Comparison of ENCODE assay signal across 8 cellular contexts in the genomic region with DNA sequence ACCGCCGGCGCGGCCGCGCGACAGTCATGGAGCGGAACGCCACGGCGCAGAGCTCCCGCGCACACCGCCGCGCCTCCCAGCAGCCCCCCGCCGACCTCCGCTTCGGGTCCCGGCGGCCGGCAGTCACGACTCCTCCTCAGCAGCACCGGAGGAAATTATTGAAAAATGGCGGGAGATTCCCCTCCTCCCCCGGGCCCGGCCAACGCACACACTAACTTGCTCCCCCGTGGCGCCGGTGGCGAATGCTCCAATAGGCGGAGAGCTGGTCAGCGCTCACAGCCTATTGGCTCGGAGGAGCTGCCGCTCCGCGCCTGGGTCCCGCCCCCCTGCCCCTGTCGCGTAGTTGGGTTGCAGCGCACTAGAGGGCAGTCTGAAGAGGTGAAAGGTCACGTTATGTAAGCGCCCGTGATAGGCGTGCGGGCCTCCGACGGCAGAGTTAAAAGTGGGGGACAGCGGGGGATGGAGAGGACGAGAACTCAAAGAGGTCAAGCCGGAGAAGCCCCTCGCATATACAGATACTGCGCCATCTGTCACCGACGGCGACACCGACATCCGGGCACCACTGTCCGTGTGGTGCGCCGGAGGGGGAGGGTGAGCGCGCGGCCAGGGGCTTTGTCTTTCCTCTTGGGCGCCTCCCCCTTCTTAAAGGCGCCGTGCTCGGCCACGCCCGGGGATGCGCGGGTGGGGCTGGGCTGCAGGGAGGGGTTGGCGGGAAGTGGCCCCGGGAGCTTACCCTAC. TPM values are rescaled to one million over a fixed set of nuclear protein-coding genes. Genes with fewer than 3 reads are reported as not detected.
DNase-seq lines count a peak whose midpoint lies in the region; ATAC-seq and TF ChIP-seq lines count a peak whose summit lies in the region.

A gene with protein sequence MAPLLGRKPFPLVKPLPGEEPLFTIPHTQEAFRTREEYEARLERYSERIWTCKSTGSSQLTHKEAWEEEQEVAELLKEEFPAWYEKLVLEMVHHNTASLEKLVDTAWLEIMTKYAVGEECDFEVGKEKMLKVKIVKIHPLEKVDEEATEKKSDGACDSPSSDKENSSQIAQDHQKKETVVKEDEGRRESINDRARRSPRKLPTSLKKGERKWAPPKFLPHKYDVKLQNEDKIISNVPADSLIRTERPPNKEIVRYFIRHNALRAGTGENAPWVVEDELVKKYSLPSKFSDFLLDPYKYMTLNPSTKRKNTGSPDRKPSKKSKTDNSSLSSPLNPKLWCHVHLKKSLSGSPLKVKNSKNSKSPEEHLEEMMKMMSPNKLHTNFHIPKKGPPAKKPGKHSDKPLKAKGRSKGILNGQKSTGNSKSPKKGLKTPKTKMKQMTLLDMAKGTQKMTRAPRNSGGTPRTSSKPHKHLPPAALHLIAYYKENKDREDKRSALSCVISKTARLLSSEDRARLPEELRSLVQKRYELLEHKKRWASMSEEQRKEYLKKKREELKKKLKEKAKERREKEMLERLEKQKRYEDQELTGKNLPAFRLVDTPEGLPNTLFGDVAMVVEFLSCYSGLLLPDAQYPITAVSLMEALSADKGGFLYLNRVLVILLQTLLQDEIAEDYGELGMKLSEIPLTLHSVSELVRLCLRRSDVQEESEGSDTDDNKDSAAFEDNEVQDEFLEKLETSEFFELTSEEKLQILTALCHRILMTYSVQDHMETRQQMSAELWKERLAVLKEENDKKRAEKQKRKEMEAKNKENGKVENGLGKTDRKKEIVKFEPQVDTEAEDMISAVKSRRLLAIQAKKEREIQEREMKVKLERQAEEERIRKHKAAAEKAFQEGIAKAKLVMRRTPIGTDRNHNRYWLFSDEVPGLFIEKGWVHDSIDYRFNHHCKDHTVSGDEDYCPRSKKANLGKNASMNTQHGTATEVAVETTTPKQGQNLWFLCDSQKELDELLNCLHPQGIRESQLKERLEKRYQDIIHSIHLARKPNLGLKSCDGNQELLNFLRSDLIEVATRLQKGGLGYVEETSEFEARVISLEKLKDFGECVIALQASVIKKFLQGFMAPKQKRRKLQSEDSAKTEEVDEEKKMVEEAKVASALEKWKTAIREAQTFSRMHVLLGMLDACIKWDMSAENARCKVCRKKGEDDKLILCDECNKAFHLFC (N-terminal part only) (minus strand): TSS at position 213 of the 738 bp plus-strand sequence. CDS start 360 bp downstream, outside the sequence.

- peaks cover 10% of the 10 kb centered on the region for H3K36me3 Mint-ChIP-seq in CD4-positive, CD25-positive, alpha-beta regulatory T cell
- peaks cover 34% of the 10 kb centered on the region for H3K36me3 Mint-ChIP-seq in activated CD4-positive, alpha-beta memory T cell treated with anti-CD3 and anti-CD28 coated beads for 36 hours

- peak within 1 kb of the TSS; percentile 96 to 99 (median 98) for H3K4me3 Mint-ChIP-seq in CD4-positive, CD25-positive, alpha-beta regulatory T cell
- peak within 1 kb of the TSS; percentile 90 for H3K4me3 Mint-ChIP-seq in activated CD4-positive, alpha-beta memory T cell treated with anti-CD3 and anti-CD28 coated beads for 36 hours

- H3K27ac Mint-ChIP-seq in CD4-positive, CD25-positive, alpha-beta regulatory T cell: peak within 1 kb of the TSS; percentile 97 to 100 (median 99)
- peak within 1 kb of the TSS; percentile 96 for H3K27ac Mint-ChIP-seq in activated CD4-positive, alpha-beta memory T cell treated with anti-CD3 and anti-CD28 coated beads for 36 hours

- peak within 1 kb of the TSS; percentile 68 to 82 for H3K9ac ChIP-seq in liver (ENCODE audit: low read depth in 1 of 2, low read length in 2 of 2)

- under 1% methylated on average over 76 of the region's 76 CpGs for WGBS in liver

- no peaks in the 10 kb centered on the region for H3K27me3 ChIP-seq in CD4-positive, CD25-positive, alpha-beta regulatory T cell (ENCODE audit: control insufficient read depth, insufficient read depth, low read length)
- H3K27me3 ChIP-seq in dorsolateral prefrontal cortex (no peaks in the 10 kb centered on the region), liver (ENCODE audit: control insufficient read depth in 4 of 4, insufficient read depth in 4 of 4, low read length in 3 of 4) (no peaks in the 10 kb centered on the region)

- H3K27ac ChIP-seq in CD4-positive, CD25-positive, alpha-beta regulatory T cell (ENCODE audit: insufficient read depth, low read length, poor library complexity, severe bottlenecking): peak within 1 kb of the TSS; percentile 94
- H3K27ac ChIP-seq in dorsolateral prefrontal cortex (peak within 1 kb of the TSS; percentile 84 to 100 (median 97)), liver (ENCODE audit: low read depth in 1 of 2, low read length in 2 of 2) (peak within 1 kb of the TSS; percentile 75 to 95)

- CTCF ChIA-PET in activated CD4-positive, alpha-beta memory T cell treated with anti-CD3 and anti-CD28 coated beads for 36 hours (lab: Charles Lee): interaction anchor here (0.6 to 1.6 kb wide), 5 partner anchors 9 to 216 kb away, joined by 3 to 8 read pairs (median 3); a partner anchor contains a TSS

- H3K4me1 ChIP-seq in CD4-positive, CD25-positive, alpha-beta regulatory T cell (ENCODE audit: control insufficient read depth, insufficient read depth, low read length, poor library complexity, severe bottlenecking): peaks cover 62% of the 10 kb centered on the region
- peaks cover 6 to 32% (median 20%) of the 10 kb centered on the region in 4 donors for H3K4me1 ChIP-seq in liver (ENCODE audit: control insufficient read depth in 4 of 4, insufficient read depth in 4 of 4, low read length in 3 of 4)

- H3K9me3 Mint-ChIP-seq in CD4-positive, CD25-positive, alpha-beta regulatory T cell: no peaks in the 10 kb centered on the region
- H3K9me3 Mint-ChIP-seq in activated CD4-positive, alpha-beta memory T cell treated with anti-CD3 and anti-CD28 coated beads for 36 hours: no peaks in the 10 kb centered on the region

- peaks cover 4% of the 10 kb centered on the region for H3K36me3 ChIP-seq in CD4-positive, CD25-positive, alpha-beta regulatory T cell (ENCODE audit: control insufficient read depth, insufficient read depth, low read length)
- peaks cover 0 to 1% (median 0%) of the 10 kb centered on the region in 4 donors for H3K36me3 ChIP-seq in liver (ENCODE audit: control insufficient read depth in 4 of 4, insufficient read depth in 3 of 4, low read depth in 1 of 4, low read length in 3 of 4)

- POLR2A ChIA-PET in activated CD4-positive, alpha-beta memory T cell treated with anti-CD3 and anti-CD28 coated beads for 36 hours (lab: Charles Lee): interaction anchor here (0.9 to 3.7 kb wide), 10 partner anchors 9 to 216 kb away, joined by 3 to 32 read pairs (median 4); a partner anchor contains a TSS

- peak in 41 of 56 donors; percentile 8 to 66 (median 28) for TF ChIP-seq CTCF in dorsolateral prefrontal cortex (IDR thresholded peaks at IDR 0.05 in 54 of 56, conservative IDR thresholded peaks at IDR 0.05 in 2 of 56; ENCODE audit: low read depth in 1 of 56, partially characterized antibody in 56 of 56)
- no peak for TF ChIP-seq CTCF in liver (IDR thresholded peaks at IDR 0.05; ENCODE audit: low read depth, low read length, missing input control)

- peak; percentile 96 for ATAC-seq in CD4-positive, CD25-positive, alpha-beta regulatory T cell (ENCODE audit: low read depth in 2 of 2)
- ATAC-seq in GM19438 (IDR thresholded peaks at IDR 0.05; ENCODE audit: low read depth, unreplicated experiment) (peak; percentile 83), HG03575 (IDR thresholded peaks at IDR 0.05; ENCODE audit: extremely low read depth, insufficient number of reproducible peaks, low FRiP score, unreplicated experiment) (peak; percentile 37)

- H3K4me1 Mint-ChIP-seq in CD4-positive, CD25-positive, alpha-beta regulatory T cell: peaks cover 32 to 74% (median 54%) of the 10 kb centered on the region in 4 donors
- peaks cover 52% of the 10 kb centered on the region for H3K4me1 Mint-ChIP-seq in activated CD4-positive, alpha-beta memory T cell treated with anti-CD3 and anti-CD28 coated beads for 36 hours (ENCODE audit: low read depth)

- intact Hi-C loops in activated CD4-positive, alpha-beta memory T cell treated with anti-CD3 and anti-CD28 coated beads for 36 hours (cut with micrococcal nuclease): loop anchor here (2.0 to 10.0 kb wide), 2 partner anchors 35 to 163 kb away; a partner anchor contains a TSS
- intact Hi-C loops in dorsolateral prefrontal cortex (cut with DNase I): loop anchor here (1.0 to 10.0 kb wide), 5 partner anchors 33 to 163 kb away; a partner anchor contains a TSS

- peak; percentile 94 to 99 (median 95) for DNase-seq in CD4-positive, CD25-positive, alpha-beta regulatory T cell
- DNase-seq in NCI-H82 treated with DMSO at 0.1 percent for 48 hours (lab: John Stamatoyannopoulos, UW; ENCODE audit: unreplicated experiment): peak; percentile 95
- peak; percentile 99 for DNase-seq in activated CD4-positive, alpha-beta memory T cell treated with anti-CD3 and anti-CD28 coated beads for 36 hours
- DNase-seq in dorsolateral prefrontal cortex: peak; percentile 96 to 99 (median 98)
- peak; percentile 97 for DNase-seq in stimulated activated CD4-positive, alpha-beta T cell treated with anti-CD3 and anti-CD28 coated beads, Interleukin-4, amount 100 ng/mL, for 24 hours

- H3K4me3 ChIP-seq in CD4-positive, CD25-positive, alpha-beta regulatory T cell (ENCODE audit: low read depth, low read length): peak within 1 kb of the TSS; percentile 86
- H3K4me3 ChIP-seq in dorsolateral prefrontal cortex (peak within 1 kb of the TSS; percentile 67 to 99 (median 88)), liver (ENCODE audit: low read depth in 1 of 3, low read length in 3 of 3) (peak within 1 kb of the TSS; percentile 78 to 100 (median 85))

- peaks cover 4% of the 10 kb centered on the region for H3K27me3 Mint-ChIP-seq in CD4-positive, CD25-positive, alpha-beta regulatory T cell
- no peaks in the 10 kb centered on the region for H3K27me3 Mint-ChIP-seq in activated CD4-positive, alpha-beta memory T cell treated with anti-CD3 and anti-CD28 coated beads for 36 hours

- no peak for TF ChIP-seq RAD21 in liver (IDR thresholded peaks at IDR 0.05)

- H3K9me3 ChIP-seq in CD4-positive, CD25-positive, alpha-beta regulatory T cell (ENCODE audit: control insufficient read depth in 2 of 2, low read length in 2 of 2): no peaks in the 10 kb centered on the region
- H3K9me3 ChIP-seq in liver (ENCODE audit: control insufficient read depth in 4 of 4, low read length in 3 of 4): no peaks in the 10 kb centered on the region

TF ChIP-seq in liver, 16 proteins besides CTCF, POLR2A, EP300 and RAD21 (continues in another document):
- TF ChIP-seq JUND (IDR thresholded peaks at IDR 0.05): peak in 1 of 2 donors; percentile 26
- TF ChIP-seq EGR1 (IDR thresholded peaks at IDR 0.05; ENCODE audit: low read depth in 2 of 2): peak in 1 of 2 donors; percentile 12
- TF ChIP-seq HNF4A (conservative IDR thresholded peaks at IDR 0.05): peak; percentile 59 to 60
- TF ChIP-seq RXRA (IDR thresholded peaks at IDR 0.05): peak; percentile 85 to 90
- TF ChIP-seq GABPA (IDR thresholded peaks at IDR 0.05 in 1 of 2, conservative IDR thresholded peaks at IDR 0.05 in 1 of 2): peak in 1 of 2 donors; percentile 49
- TF ChIP-seq FOXA2 (IDR thresholded peaks at IDR 0.05): no peak

RNA-seq across cellular contexts. Expression of the gene that starts here (rescaled TPM):
- 61.8 TPM for total RNA-seq in CD4-positive, CD25-positive, alpha-beta regulatory T cell
- 10 to 100 TPM; 13.0 to 14.4 (median 13.8) TPM for polyA plus RNA-seq in CD4-positive, CD25-positive, alpha-beta regulatory T cell
- 10 to 100 TPM; 82.3 to 83.8 TPM for total RNA-seq in activated CD4-positive, alpha-beta memory T cell treated with anti-CD3 and anti-CD28 coated beads for 36 hours
- total RNA-seq in dorsolateral prefrontal cortex (10 to 100 TPM; 54.8 to 75.4 (median 63.6) TPM), liver (10 to 100 TPM; 30.7 to 31.3 TPM)
- polyA plus RNA-seq in liver: 10 to 100 TPM in 1 of 2 donors, 1 to 10 TPM in 1; 8.6 to 12.3 TPM

Comparison
In these comparisons a context has a peak if more than half of its experiments do, and no peak if none do; other contexts are left out.
1. Peak in every context shown above with its lines: DNase-seq, ATAC-seq, H3K4me3 ChIP-seq and H3K27ac ChIP-seq.
2. ATAC-seq: peak in every context shown above with its lines; median percentile 96 in CD4-positive, CD25-positive, alpha-beta regulatory T cell; 83 in GM19438; 37 in HG03575.